ENCODE assay signal across 1 cellular context in the genomic region with DNA sequence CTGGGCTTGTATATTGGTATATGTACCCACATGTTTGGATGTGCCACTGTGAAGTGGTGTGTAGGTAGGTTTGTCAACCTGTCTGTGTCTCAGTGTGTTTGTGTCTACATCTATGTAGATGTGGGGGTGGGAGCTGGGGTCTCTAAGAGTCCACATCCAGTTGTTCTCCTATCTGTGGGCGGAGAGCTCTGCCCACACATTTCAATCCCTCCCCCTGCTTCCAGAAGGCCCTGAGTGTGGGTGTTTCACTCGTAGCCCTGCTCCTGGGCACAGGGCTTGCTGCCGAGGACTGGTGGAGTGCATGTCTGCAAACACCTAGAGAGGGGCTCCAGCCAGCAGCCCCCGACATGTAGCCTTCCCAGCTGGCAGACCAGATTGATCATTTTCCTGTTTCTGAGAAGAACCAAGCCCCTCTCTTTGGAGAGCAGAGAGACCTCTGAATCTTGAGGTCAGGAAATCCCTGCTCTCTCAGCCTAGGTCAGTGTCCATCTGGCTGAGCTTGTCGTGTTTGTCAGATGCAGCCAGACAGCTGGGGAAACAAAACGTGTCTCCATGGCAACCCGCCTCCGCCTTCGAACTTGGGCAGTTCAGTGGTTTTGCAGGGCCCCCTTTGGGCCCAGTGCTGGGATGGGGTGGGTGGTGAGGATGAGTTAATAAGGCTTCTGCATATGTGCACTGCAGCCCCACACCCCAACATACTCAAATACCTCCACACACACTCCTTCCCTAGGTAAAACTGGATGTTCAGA.
TF ChIP-seq lines count a peak whose summit lies in the region.

No MANE protein-coding gene starts in this region.

TF ChIP-seq in liver, 16 proteins besides CTCF, POLR2A, EP300 and RAD21 (continued from another document):
- TF ChIP-seq ZBTB33 (IDR thresholded peaks at IDR 0.05): no peak
- TF ChIP-seq GABPA (IDR thresholded peaks at IDR 0.05 in 1 of 2, conservative IDR thresholded peaks at IDR 0.05 in 1 of 2): no peak
- no peak for TF ChIP-seq JUND (IDR thresholded peaks at IDR 0.05)
- TF ChIP-seq FOXA2 (IDR thresholded peaks at IDR 0.05): no peak
- TF ChIP-seq SP1 (IDR thresholded peaks at IDR 0.05): no peak
- TF ChIP-seq HNF4A (conservative IDR thresholded peaks at IDR 0.05): peak; percentile 57 to 84
- TF ChIP-seq HNF4G (IDR thresholded peaks at IDR 0.05): no peak
- peak in 1 of 2 donors; percentile 57 for TF ChIP-seq RXRA (IDR thresholded peaks at IDR 0.05)
- TF ChIP-seq MAX (IDR thresholded peaks at IDR 0.05): no peak
